In genomic region chr10:88062798-88063472, GRCh38 we compare ENCODE assay signal across 9 cellular contexts.
DNase-seq lines count a peak whose midpoint lies in the region; ATAC-seq and TF ChIP-seq lines count a peak whose summit lies in the region.
"Had no signal": no experiment of that assay in that cellular context is flagged by ENCODE, and none has a peak within 500 bp of the region (broad histone marks: within the 10 kb centered on the region; RNA-seq: fewer than 3 reads in every experiment).

No MANE protein-coding gene starts in this region.

- in situ Hi-C loops in gastrocnemius medialis (cut with MboI; ENCODE audit: low sequenced_read_pairs in 4 of 4), result no loop called here

- H3K9me3 ChIP-seq in SJSA1 (replicated peaks), result no peaks in the 10 kb centered on the region; the same call in 1 of the 2 replicates
- H3K9me3 ChIP-seq in gastrocnemius medialis, result no peaks in the 10 kb centered on the region

- TF ChIP-seq POLR2A in gastrocnemius medialis (IDR thresholded peaks at IDR 0.05), result no peak

- H3K36me3 ChIP-seq in SJSA1 (no peaks in the 10 kb centered on the region), gastrocnemius medialis (no peaks in the 10 kb centered on the region)

- intact Hi-C loops in gastrocnemius medialis (cut with DNase I; ENCODE audit: low total_unique reads), result no loop called here

- ATAC-seq in gastrocnemius medialis, result no peak

- H3K4me1 ChIP-seq in SJSA1 (replicated peaks) (peaks cover 19% of the 10 kb centered on the region), gastrocnemius medialis (peaks cover 0 to 25% of the 10 kb centered on the region in 2 donors)

- DNase-seq in ELF-1 (ENCODE audit: low read depth, low spot score) (peak; percentile 27), SJSA1 (ENCODE audit: low read depth in 1 of 2, low spot score in 2 of 2) (peak; percentile 64 to 88), fibroblast of the aortic adventitia (ENCODE audit: low read depth) (peak; percentile 53), gastrocnemius medialis (no peak), NOMO-1 treated with DMSO at 0.1 percent for 48 hours (lab: John Stamatoyannopoulos, UW; ENCODE audit: unreplicated experiment) (no peak), pons (ENCODE audit: low spot score) (no peak), kidney glomerular epithelial cell (lab: John Stamatoyannopoulos, UW) (no peak)
- no peak for DNase-seq in activated T-cell treated with anti-CD3 and anti-CD28 coated beads, Interleukin-2, amount 50 U/mL, for 48 hours
- DNase-seq: kidney had no signal

- peak overlapping the region; percentile 90 for H3K27ac ChIP-seq in SJSA1
- peak overlapping the region; percentile 39 to 68 (median 56) for H3K27ac ChIP-seq in gastrocnemius medialis

- H3K4me3 ChIP-seq in SJSA1 (no peak overlapping the region), fibroblast of the aortic adventitia (ENCODE audit: low read depth, low read length) (no peak overlapping the region), gastrocnemius medialis (no peak overlapping the region)

- H3K27me3 ChIP-seq in SJSA1 (replicated peaks), result no peaks in the 10 kb centered on the region
- H3K27me3 ChIP-seq in gastrocnemius medialis, result no peaks in the 10 kb centered on the region

- no peak for TF ChIP-seq CTCF in fibroblast of the aortic adventitia (IDR thresholded peaks at IDR 0.05; ENCODE audit: insufficient read depth, low read length)
- no peak for TF ChIP-seq CTCF in gastrocnemius medialis (IDR thresholded peaks at IDR 0.05 in 4 of 5, conservative IDR thresholded peaks at IDR 0.05 in 1 of 5)

Comparison
In these comparisons a context has a peak if more than half of its experiments do, and no peak if none do; other contexts are left out.
1. DNase-seq: peak in ELF-1 (single experiment), SJSA1 (2 of 2) and fibroblast of the aortic adventitia (single experiment); none in gastrocnemius medialis (0 of 2), NOMO-1 treated with DMSO at 0.1 percent for 48 hours (single experiment), activated T-cell treated with anti-CD3 and anti-CD28 coated beads, Interleukin-2, amount 50 U/mL, for 48 hours (0 of 2), pons (single experiment) and kidney glomerular epithelial cell (single experiment).